In genomic region chr6:84197708-84198107, GRCh38 we compare ENCODE assay signal across 17 cellular contexts. TPM values are rescaled to one million over a fixed set of nuclear protein-coding genes. Genes with fewer than 3 reads are reported as not detected.
DNase-seq lines count a peak whose midpoint lies in the region; ATAC-seq and TF ChIP-seq lines count a peak whose summit lies in the region.
"Had no signal": no experiment of that assay in that cellular context is flagged by ENCODE, and none has a peak within 500 bp of the region (broad histone marks: within the 10 kb centered on the region; RNA-seq: fewer than 3 reads in every experiment).

No MANE protein-coding gene starts in this region.

- H3K4me1 ChIP-seq in mesendoderm (ENCODE audit: control insufficient read depth, low read depth, low read length), result no peaks in the 10 kb centered on the region
- H3K4me1 ChIP-seq: testis had no signal

- H3K27me3 ChIP-seq in mesendoderm (ENCODE audit: insufficient read depth, low read length, poor library complexity), result no peaks in the 10 kb centered on the region
- H3K27me3 ChIP-seq: testis had no signal

- H4K5ac ChIP-seq in mesendoderm (ENCODE audit: low read length), result no peak overlapping the region

- no peak overlapping the region for H3K18ac ChIP-seq in mesendoderm (ENCODE audit: low read length)

- H3K27ac ChIP-seq in mesendoderm (ENCODE audit: low read depth, low read length) (no peak overlapping the region), coronary artery (no peak overlapping the region)
- H3K27ac ChIP-seq: testis had no signal

- H3K4ac ChIP-seq in mesendoderm (ENCODE audit: low read depth, low read length), result no peak overlapping the region

- ATAC-seq in HG03045 (IDR thresholded peaks at IDR 0.05; ENCODE audit: unreplicated experiment), result no peak
- ATAC-seq in stimulated activated memory B cell treated with anti-CD40 and anti-IgM and Interleukin-4, amounts not matched to agents 10 μg/mL and 1 μg/mL and 100 μg/mL, for 72 hours, result no peak
- ATAC-seq: activated CD4-positive, alpha-beta T cell treated with anti-CD3 and anti-CD28 coated beads for 36 hours had no signal

- no peak overlapping the region for H2BK5ac ChIP-seq in mesendoderm (ENCODE audit: low read length)

- H3K36me3 ChIP-seq in mesendoderm (ENCODE audit: control insufficient read depth, insufficient read depth, low read length), result peaks cover 2% of the 10 kb centered on the region

- no peak overlapping the region for H3K27ac Mint-ChIP-seq in stimulated activated memory B cell treated with anti-CD40 and anti-IgM and Interleukin-4, amounts not matched to agents 10 μg/mL and 1 μg/mL and 100 μg/mL, for 72 hours
- H3K27ac Mint-ChIP-seq: activated CD4-positive, alpha-beta T cell treated with anti-CD3 and anti-CD28 coated beads for 36 hours; mesothelial cell of epicardium; T-helper 2 cell treated with Interferon-gamma antibody and Interleukin-4, amounts not matched to agents 5 μg/mL and 100 μg/mL, for 36 hours had no signal

- no peak for TF ChIP-seq CTCF in coronary artery (IDR thresholded peaks at IDR 0.05)

- H3K56ac ChIP-seq in mesendoderm (ENCODE audit: low read length), result no peak overlapping the region

- no peaks in the 10 kb centered on the region for H3K79me2 ChIP-seq in mesendoderm (ENCODE audit: control insufficient read depth, insufficient read depth, low read length)

- no peaks in the 10 kb centered on the region for H3K79me1 ChIP-seq in mesendoderm (ENCODE audit: low read length)

- no peak overlapping the region for H3K4me2 ChIP-seq in mesendoderm (ENCODE audit: low read length)

- no peaks in the 10 kb centered on the region for H3K4me1 Mint-ChIP-seq in stimulated activated memory B cell treated with anti-CD40 and anti-IgM and Interleukin-4, amounts not matched to agents 10 μg/mL and 1 μg/mL and 100 μg/mL, for 72 hours
- H3K4me1 Mint-ChIP-seq: mesothelial cell of epicardium had no signal

- DNase-seq in HT1080 (ENCODE audit: low read depth) (peak; percentile 2), NCI-H2171 (lab: John Stamatoyannopoulos, UW) (peak; percentile 24), cerebellar cortex (ENCODE audit: low spot score) (peak; percentile 2), mesendoderm (peak; percentile 23), coronary artery (ENCODE audit: low spot score) (no peak)
- DNase-seq: activated CD4-positive, alpha-beta T cell treated with anti-CD3 and anti-CD28 coated beads for 36 hours; activated CD8-positive, alpha-beta memory T cell treated with anti-CD3 and anti-CD28 coated beads, Interleukin-2, amount 50 U/mL, for 48 hours; amygdala; COR-L47; foreskin melanocyte; NCI-H187 treated with DMSO at 0.1 percent for 48 hours; NCI-H524 treated with DMSO at 0.1 percent for 48 hours; testis had no signal

- H2AK5ac ChIP-seq in mesendoderm (ENCODE audit: low read length), result no peak overlapping the region

- H2BK120ac ChIP-seq in mesendoderm (ENCODE audit: low read depth, low read length), result no peak overlapping the region

- no peak overlapping the region for H3K4me3 Mint-ChIP-seq in stimulated activated memory B cell treated with anti-CD40 and anti-IgM and Interleukin-4, amounts not matched to agents 10 μg/mL and 1 μg/mL and 100 μg/mL, for 72 hours
- H3K4me3 Mint-ChIP-seq: activated CD4-positive, alpha-beta T cell treated with anti-CD3 and anti-CD28 coated beads for 36 hours; mesothelial cell of epicardium; T-helper 2 cell treated with Interferon-gamma antibody and Interleukin-4, amounts not matched to agents 5 μg/mL and 100 μg/mL, for 36 hours had no signal

- H3K9me3 Mint-ChIP-seq in stimulated activated memory B cell treated with anti-CD40 and anti-IgM and Interleukin-4, amounts not matched to agents 10 μg/mL and 1 μg/mL and 100 μg/mL, for 72 hours, result no peaks in the 10 kb centered on the region
- H3K9me3 Mint-ChIP-seq: mesothelial cell of epicardium; T-helper 2 cell treated with Interferon-gamma antibody and Interleukin-4, amounts not matched to agents 5 μg/mL and 100 μg/mL, for 36 hours had no signal

- H3K36me3 Mint-ChIP-seq in stimulated activated memory B cell treated with anti-CD40 and anti-IgM and Interleukin-4, amounts not matched to agents 10 μg/mL and 1 μg/mL and 100 μg/mL, for 72 hours, result peaks cover 42% of the 10 kb centered on the region

- no peak overlapping the region for H2BK15ac ChIP-seq in mesendoderm (replicated peaks; ENCODE audit: low read depth)

- no peak overlapping the region for H3K23ac ChIP-seq in mesendoderm (ENCODE audit: low read length)

- H3K4me3 ChIP-seq in mesendoderm (ENCODE audit: low read length) (no peak overlapping the region), coronary artery (no peak overlapping the region)
- H3K4me3 ChIP-seq: testis had no signal

- no peak overlapping the region for H4K8ac ChIP-seq in mesendoderm (ENCODE audit: low read depth, low read length)

- H3K27me3 Mint-ChIP-seq in stimulated activated memory B cell treated with anti-CD40 and anti-IgM and Interleukin-4, amounts not matched to agents 10 μg/mL and 1 μg/mL and 100 μg/mL, for 72 hours, result no peaks in the 10 kb centered on the region
- H3K27me3 Mint-ChIP-seq: activated CD4-positive, alpha-beta T cell treated with anti-CD3 and anti-CD28 coated beads for 36 hours had no signal

- no peak overlapping the region for H3K9ac ChIP-seq in mesendoderm (ENCODE audit: low read length)

- no CpG with 5 or more reads among the region's 2 CpGs for WGBS in mesendoderm (ENCODE audit: extremely low coverage, insufficient coverage, low lambda C conversion rate)

RNA-seq across cellular contexts. Expression of gene CEP162, which starts 29.7 kb away (rescaled TPM):
- total RNA-seq in HT1080 (2014; rRNA removed; shearing (Covaris generic)), result 2.4 and 2.6 TPM in 2 replicates
- 3.2 and 4.0 TPM in 2 replicates for polyA plus RNA-seq in HT1080 (2015; cell fraction: cytosol; rRNA removed)
- 5.9 and 10.9 TPM in 2 replicates for polyA plus RNA-seq in HT1080 (2015; cell fraction: nucleus; rRNA removed)
- 3.8 TPM for polyA plus RNA-seq in mesendoderm (2013, experiment 1 of 2)
- 4.0 TPM for polyA plus RNA-seq in mesendoderm (2013, experiment 2 of 2)
